ENCODE assay signal across 8 cellular contexts in genomic region chr9:19925674-19926503, GRCh38.
DNase-seq lines count a peak whose midpoint lies in the region; ATAC-seq, FAIRE-seq and TF ChIP-seq lines count a peak whose summit lies in the region.

No MANE protein-coding gene starts in this region.

- H3K36me3 ChIP-seq in HepG2 (replicated peaks in 1 of 2; ENCODE audit: control insufficient read depth in 1 of 2, insufficient read depth in 2 of 2, low read length in 2 of 2) = no peaks in the 10 kb centered on the region

- no TSS peak for BruUV-seq in HepG2 (replicated peaks; lab: Mats Ljungman, UMichigan)

- DNase-seq in AG10803 (ENCODE audit: low read depth) (peak; percentile 59), NCI-H2227 treated with DMSO at 0.1 percent for 48 hours (lab: John Stamatoyannopoulos, UW) (peak; percentile 95), dermis blood vessel endothelial cell (peak; percentile 84), HepG2 (ENCODE audit: low spot score) (peak; percentile 55)
- DNase-seq in activated CD4-positive, alpha-beta T cell treated with anti-CD3 and anti-CD28 coated beads for 48 hours = peak; percentile 84
- DNase-seq in stimulated activated CD4-positive, alpha-beta T cell treated with anti-CD3 and anti-CD28 coated beads, Interleukin-4, amount 100 ng/mL, for 4 hours = peak; percentile 59 to 77

- in situ Hi-C loops in HepG2 (cut with HindIII; ENCODE audit: extremely low pct_ligation_motif_present, low pct_unique_long_range_greater_than_20kb) = loop anchor here (5.0 to 25.0 kb wide), 4 partner anchors 441 to 1186 kb away; no protein-coding TSS in a partner anchor

- H4K20me1 ChIP-seq in HepG2 (ENCODE audit: insufficient read depth, low read length) = no peaks in the 10 kb centered on the region

- TF ChIP-seq RAD21 in HepG2 (CRISPR knock-in tag; IDR thresholded peaks at IDR 0.05) = peak; percentile 86

- CTCF ChIA-PET in HepG2 (lab: Yijun Ruan, JAX; ENCODE audit: low intra/inter-chr PET ratio, low total read pairs) = interaction anchor here (0.9 to 1.5 kb wide), 3 partner anchors 1014 to 1188 kb away, joined by 3 to 20 read pairs (median 3); no protein-coding TSS in a partner anchor

- no peak for TF ChIP-seq EP300 in HepG2 (IDR thresholded peaks at IDR 0.05; ENCODE audit: low read depth in 2 of 2, low read length in 2 of 2)
- TF ChIP-seq EP300 in HepG2 (CRISPR knock-in tag; IDR thresholded peaks at IDR 0.05; ENCODE audit: borderline replicate concordance) = no peak

- peak; percentile 87 for FAIRE-seq in HepG2 (lab: Jason Lieb, UNC)

- H3K4me1 ChIP-seq in HepG2 (ENCODE audit: insufficient read depth, low read length) = no peaks in the 10 kb centered on the region

- H3K4me3 ChIP-seq in AG10803 (ENCODE audit: low read length) (peak overlapping the region; percentile 65), HepG2 (replicated peaks in 1 of 3; ENCODE audit: insufficient read depth in 1 of 3, low read depth in 2 of 3, low read length in 3 of 3) (no peak overlapping the region)

- peaks cover 1 to 15% of the 10 kb centered on the region in 2 experiments; a peak in 3 of 5 replicates for H3K27me3 ChIP-seq in HepG2 (ENCODE audit: control insufficient read depth in 1 of 2, insufficient read depth in 2 of 2, low read length in 2 of 2)

- H3K9ac ChIP-seq in HepG2 (ENCODE audit: insufficient read depth, low read depth, low read length) = no peak overlapping the region

- POLR2A ChIA-PET in HepG2 (lab: Yijun Ruan, JAX) = no interaction called here

- no peak for TF ChIP-seq POLR2A in HepG2 (IDR thresholded peaks at IDR 0.05; ENCODE audit: insufficient read depth in 1 of 2, low read depth in 2 of 2, low read length in 2 of 2)

- 11% methylated on average over 18 of the region's 20 CpGs for WGBS in HepG2 (ENCODE audit: low lambda C conversion rate)

- peak; percentile 100 for TF ChIP-seq CTCF in AG10803 (conservative IDR thresholded peaks at IDR 0.05; ENCODE audit: low read length)
- peak; percentile 96 for TF ChIP-seq CTCF in HepG2 (CRISPR knock-in tag; IDR thresholded peaks at IDR 0.05)

- H3K9me3 ChIP-seq in HepG2 (ENCODE audit: low read length) = no peaks in the 10 kb centered on the region

- H3K4me2 ChIP-seq in HepG2 (ENCODE audit: low read depth, low read length) = peak overlapping the region; percentile 68

- intact Hi-C loops in HepG2 (cut with micrococcal nuclease; ENCODE audit: unreplicated experiment) = loop anchor here (1.0 to 5.0 kb wide), 7 partner anchors 266 to 1185 kb away; partner anchors contain the start of gene MLLT3

- H2AFZ ChIP-seq in HepG2 (ENCODE audit: low read length) = no peak overlapping the region

- ATAC-seq in GM18870 (IDR thresholded peaks at IDR 0.05; ENCODE audit: unreplicated experiment) (peak; percentile 87), HG03159 (IDR thresholded peaks at IDR 0.05; ENCODE audit: unreplicated experiment) (peak; percentile 97), HepG2 (peak; percentile 98)

- no peak overlapping the region for H3K27ac ChIP-seq in HepG2 (ENCODE audit: extremely low read length, insufficient read depth, low read length)

- H3K79me2 ChIP-seq in HepG2 (ENCODE audit: insufficient read depth, low read length) = no peaks in the 10 kb centered on the region

TF ChIP-seq in HepG2, 621 proteins besides CTCF, POLR2A, EP300 and RAD21 (continues in another document):
- no peak for TF ChIP-seq ONECUT2 (CRISPR knock-in tag; IDR thresholded peaks at IDR 0.05)
- no peak for TF ChIP-seq SP5 (CRISPR knock-in tag; IDR thresholded peaks at IDR 0.05; ENCODE audit: borderline replicate concordance, low read depth)
- TF ChIP-seq SOX13 (IDR thresholded peaks at IDR 0.05) = no peak
- TF ChIP-seq SOX13 (CRISPR knock-in tag; conservative IDR thresholded peaks at IDR 0.05 in 1 of 2, IDR thresholded peaks at IDR 0.05 in 1 of 2) = 0 out of 4 replicates have a peak, but pooled peaks of 1 of the 2 experiments have one; percentile 46
- peak; percentile 37; the same call in 1 of the 2 replicates for TF ChIP-seq TARDBP (CRISPR knock-in tag; IDR thresholded peaks at IDR 0.05)
- TF ChIP-seq YEATS4 (CRISPR knock-in tag; IDR thresholded peaks at IDR 0.05; ENCODE audit: borderline replicate concordance) = no peak
- TF ChIP-seq ZNF703 (CRISPR knock-in tag; IDR thresholded peaks at IDR 0.05; ENCODE audit: borderline replicate concordance) = no peak
- TF ChIP-seq, protein P1, sequence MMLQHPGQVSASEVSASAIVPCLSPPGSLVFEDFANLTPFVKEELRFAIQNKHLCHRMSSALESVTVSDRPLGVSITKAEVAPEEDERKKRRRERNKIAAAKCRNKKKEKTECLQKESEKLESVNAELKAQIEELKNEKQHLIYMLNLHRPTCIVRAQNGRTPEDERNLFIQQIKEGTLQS (CRISPR knock-in tag; IDR thresholded peaks at IDR 0.05) = no peak
- TF ChIP-seq STAG1 (CRISPR knock-in tag; IDR thresholded peaks at IDR 0.05) = peak; percentile 96
- TF ChIP-seq ZNF75D (CRISPR knock-in tag; IDR thresholded peaks at IDR 0.05; ENCODE audit: borderline replicate concordance) = no peak
- no peak for TF ChIP-seq KAT8 (CRISPR knock-in tag; IDR thresholded peaks at IDR 0.05)
- TF ChIP-seq MAZ (IDR thresholded peaks at IDR 0.05; ENCODE audit: borderline replicate concordance, low read depth, low read length) = no peak
- no peak; the same call in 1 of the 2 replicates for TF ChIP-seq MAZ (CRISPR knock-in tag; IDR thresholded peaks at IDR 0.05; ENCODE audit: low read depth)
- TF ChIP-seq SOX6 (IDR thresholded peaks at IDR 0.05) = no peak
- peak; percentile 48; the same call in 1 of the 2 replicates for TF ChIP-seq SOX6 (CRISPR knock-in tag; IDR thresholded peaks at IDR 0.05)
- TF ChIP-seq ZFP90 (CRISPR knock-in tag; IDR thresholded peaks at IDR 0.05; ENCODE audit: borderline replicate concordance) = no peak
- no peak for TF ChIP-seq ARNT (IDR thresholded peaks at IDR 0.05)
- TF ChIP-seq, protein P2, sequence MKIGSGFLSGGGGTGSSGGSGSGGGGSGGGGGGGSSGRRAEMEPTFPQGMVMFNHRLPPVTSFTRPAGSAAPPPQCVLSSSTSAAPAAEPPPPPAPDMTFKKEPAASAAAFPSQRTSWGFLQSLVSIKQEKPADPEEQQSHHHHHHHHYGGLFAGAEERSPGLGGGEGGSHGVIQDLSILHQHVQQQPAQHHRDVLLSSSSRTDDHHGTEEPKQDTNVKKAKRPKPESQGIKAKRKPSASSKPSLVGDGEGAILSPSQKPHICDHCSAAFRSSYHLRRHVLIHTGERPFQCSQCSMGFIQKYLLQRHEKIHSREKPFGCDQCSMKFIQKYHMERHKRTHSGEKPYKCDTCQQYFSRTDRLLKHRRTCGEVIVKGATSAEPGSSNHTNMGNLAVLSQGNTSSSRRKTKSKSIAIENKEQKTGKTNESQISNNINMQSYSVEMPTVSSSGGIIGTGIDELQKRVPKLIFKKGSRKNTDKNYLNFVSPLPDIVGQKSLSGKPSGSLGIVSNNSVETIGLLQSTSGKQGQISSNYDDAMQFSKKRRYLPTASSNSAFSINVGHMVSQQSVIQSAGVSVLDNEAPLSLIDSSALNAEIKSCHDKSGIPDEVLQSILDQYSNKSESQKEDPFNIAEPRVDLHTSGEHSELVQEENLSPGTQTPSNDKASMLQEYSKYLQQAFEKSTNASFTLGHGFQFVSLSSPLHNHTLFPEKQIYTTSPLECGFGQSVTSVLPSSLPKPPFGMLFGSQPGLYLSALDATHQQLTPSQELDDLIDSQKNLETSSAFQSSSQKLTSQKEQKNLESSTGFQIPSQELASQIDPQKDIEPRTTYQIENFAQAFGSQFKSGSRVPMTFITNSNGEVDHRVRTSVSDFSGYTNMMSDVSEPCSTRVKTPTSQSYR (CRISPR knock-in tag; IDR thresholded peaks at IDR 0.05; ENCODE audit: borderline replicate concordance) = no peak
- TF ChIP-seq RXRA (CRISPR knock-in tag; IDR thresholded peaks at IDR 0.05) = no peak
- TF ChIP-seq, protein P3, sequence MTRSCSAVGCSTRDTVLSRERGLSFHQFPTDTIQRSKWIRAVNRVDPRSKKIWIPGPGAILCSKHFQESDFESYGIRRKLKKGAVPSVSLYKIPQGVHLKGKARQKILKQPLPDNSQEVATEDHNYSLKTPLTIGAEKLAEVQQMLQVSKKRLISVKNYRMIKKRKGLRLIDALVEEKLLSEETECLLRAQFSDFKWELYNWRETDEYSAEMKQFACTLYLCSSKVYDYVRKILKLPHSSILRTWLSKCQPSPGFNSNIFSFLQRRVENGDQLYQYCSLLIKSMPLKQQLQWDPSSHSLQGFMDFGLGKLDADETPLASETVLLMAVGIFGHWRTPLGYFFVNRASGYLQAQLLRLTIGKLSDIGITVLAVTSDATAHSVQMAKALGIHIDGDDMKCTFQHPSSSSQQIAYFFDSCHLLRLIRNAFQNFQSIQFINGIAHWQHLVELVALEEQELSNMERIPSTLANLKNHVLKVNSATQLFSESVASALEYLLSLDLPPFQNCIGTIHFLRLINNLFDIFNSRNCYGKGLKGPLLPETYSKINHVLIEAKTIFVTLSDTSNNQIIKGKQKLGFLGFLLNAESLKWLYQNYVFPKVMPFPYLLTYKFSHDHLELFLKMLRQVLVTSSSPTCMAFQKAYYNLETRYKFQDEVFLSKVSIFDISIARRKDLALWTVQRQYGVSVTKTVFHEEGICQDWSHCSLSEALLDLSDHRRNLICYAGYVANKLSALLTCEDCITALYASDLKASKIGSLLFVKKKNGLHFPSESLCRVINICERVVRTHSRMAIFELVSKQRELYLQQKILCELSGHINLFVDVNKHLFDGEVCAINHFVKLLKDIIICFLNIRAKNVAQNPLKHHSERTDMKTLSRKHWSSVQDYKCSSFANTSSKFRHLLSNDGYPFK (CRISPR knock-in tag; IDR thresholded peaks at IDR 0.05; ENCODE audit: borderline replicate concordance) = no peak
- peak; percentile 61; the same call in 1 of the 2 replicates for TF ChIP-seq KDM2A (CRISPR knock-in tag; IDR thresholded peaks at IDR 0.05; ENCODE audit: borderline replicate concordance, low read depth)
- no peak for TF ChIP-seq NFKBIZ (CRISPR knock-in tag; IDR thresholded peaks at IDR 0.05)
- no peak for TF ChIP-seq ZNF713 (CRISPR knock-in tag; IDR thresholded peaks at IDR 0.05)
- TF ChIP-seq ELF4 (CRISPR knock-in tag; IDR thresholded peaks at IDR 0.05; ENCODE audit: borderline replicate concordance) = no peak
- no peak for TF ChIP-seq DR1 (CRISPR knock-in tag; IDR thresholded peaks at IDR 0.05)
- TF ChIP-seq, protein P4, sequence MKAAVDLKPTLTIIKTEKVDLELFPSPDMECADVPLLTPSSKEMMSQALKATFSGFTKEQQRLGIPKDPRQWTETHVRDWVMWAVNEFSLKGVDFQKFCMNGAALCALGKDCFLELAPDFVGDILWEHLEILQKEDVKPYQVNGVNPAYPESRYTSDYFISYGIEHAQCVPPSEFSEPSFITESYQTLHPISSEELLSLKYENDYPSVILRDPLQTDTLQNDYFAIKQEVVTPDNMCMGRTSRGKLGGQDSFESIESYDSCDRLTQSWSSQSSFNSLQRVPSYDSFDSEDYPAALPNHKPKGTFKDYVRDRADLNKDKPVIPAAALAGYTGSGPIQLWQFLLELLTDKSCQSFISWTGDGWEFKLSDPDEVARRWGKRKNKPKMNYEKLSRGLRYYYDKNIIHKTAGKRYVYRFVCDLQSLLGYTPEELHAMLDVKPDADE (CRISPR knock-in tag; IDR thresholded peaks at IDR 0.05) = no peak
- TF ChIP-seq HDAC6 (IDR thresholded peaks at IDR 0.05; ENCODE audit: low read depth, low read length) = no peak
